Comparison of ENCODE assay signal across 1 cellular context in genomic region chr9:95923794-95924193, GRCh38.
A peak's percentile ranks its signal among the peaks of the same experiment; 100 is the strongest.
TF ChIP-seq lines count a peak whose summit lies in the region.

No MANE protein-coding gene starts in this region.

TF ChIP-seq in HepG2, 621 proteins besides CTCF, POLR2A, EP300 and RAD21 (continued from another document and continues in another):
- no peak for TF ChIP-seq ZNF318 (CRISPR knock-in tag; IDR thresholded peaks at IDR 0.05)
- no peak for TF ChIP-seq ARNT2 (CRISPR knock-in tag; IDR thresholded peaks at IDR 0.05; ENCODE audit: low read depth)
- no peak for TF ChIP-seq SOX13 (IDR thresholded peaks at IDR 0.05)
- peak in 1 of 2 experiments; percentile 52; a peak in 1 of 4 replicates for TF ChIP-seq SOX13 (CRISPR knock-in tag; conservative IDR thresholded peaks at IDR 0.05 in 1 of 2, IDR thresholded peaks at IDR 0.05 in 1 of 2)
- no peak for TF ChIP-seq ZNF207 (IDR thresholded peaks at IDR 0.05; ENCODE audit: borderline replicate concordance)
- no peak for TF ChIP-seq ZNF30 (CRISPR knock-in tag; IDR thresholded peaks at IDR 0.05)
- no peak for TF ChIP-seq ZBTB4 (CRISPR knock-in tag; IDR thresholded peaks at IDR 0.05; ENCODE audit: borderline replicate concordance)
- no peak for TF ChIP-seq TBL1XR1 (IDR thresholded peaks at IDR 0.05; ENCODE audit: borderline replicate concordance, low read length, partially characterized antibody)
- no peak for TF ChIP-seq SMAD1 (CRISPR knock-in tag; IDR thresholded peaks at IDR 0.05; ENCODE audit: borderline replicate concordance, low read depth)
- TF ChIP-seq MATR3 (CRISPR knock-in tag; IDR thresholded peaks at IDR 0.05) = no peak
- no peak for TF ChIP-seq ZNF878 (CRISPR knock-in tag; IDR thresholded peaks at IDR 0.05)
- no peak for TF ChIP-seq ELF1 (CRISPR knock-in tag; IDR thresholded peaks at IDR 0.05)
- TF ChIP-seq SRF (IDR thresholded peaks at IDR 0.05; ENCODE audit: low read depth, low read length) = no peak
- peak; percentile 99 for TF ChIP-seq ZNF652 (CRISPR knock-in tag; IDR thresholded peaks at IDR 0.05; ENCODE audit: borderline replicate concordance, low read depth)
- TF ChIP-seq ZSCAN29 (CRISPR knock-in tag; conservative IDR thresholded peaks at IDR 0.05) = no peak
- no peak for TF ChIP-seq PRMT3 (CRISPR knock-in tag; IDR thresholded peaks at IDR 0.05; ENCODE audit: borderline replicate concordance, low read depth)
- no peak for TF ChIP-seq MYC (CRISPR knock-in tag; IDR thresholded peaks at IDR 0.05; ENCODE audit: borderline replicate concordance)
- no peak for TF ChIP-seq ZSCAN20 (CRISPR knock-in tag; IDR thresholded peaks at IDR 0.05; ENCODE audit: borderline replicate concordance)
- TF ChIP-seq ISX (CRISPR knock-in tag; conservative IDR thresholded peaks at IDR 0.05) = no peak
- no peak for TF ChIP-seq SMARCC2 (IDR thresholded peaks at IDR 0.05)
- no peak for TF ChIP-seq PAF1 (CRISPR knock-in tag; IDR thresholded peaks at IDR 0.05)
- TF ChIP-seq NR2F6 (IDR thresholded peaks at IDR 0.05) = peak; percentile 79
- peak; percentile 92 for TF ChIP-seq NR2F6 (CRISPR knock-in tag; IDR thresholded peaks at IDR 0.05)
- TF ChIP-seq ZNF639 (CRISPR knock-in tag; conservative IDR thresholded peaks at IDR 0.05) = no peak
- TF ChIP-seq GTF2F1 (IDR thresholded peaks at IDR 0.05; ENCODE audit: low read length) = no peak
- TF ChIP-seq ZNF7 (CRISPR knock-in tag; IDR thresholded peaks at IDR 0.05) = no peak
- no peak for TF ChIP-seq TFE3 (CRISPR knock-in tag; IDR thresholded peaks at IDR 0.05)
- TF ChIP-seq SOX5 (CRISPR knock-in tag; IDR thresholded peaks at IDR 0.05; ENCODE audit: borderline replicate concordance) = peak; percentile 57; the same call in 1 of the 2 replicates
- no peak for TF ChIP-seq ZBTB46 (CRISPR knock-in tag; IDR thresholded peaks at IDR 0.05; ENCODE audit: borderline replicate concordance)
- no peak for TF ChIP-seq ZFYVE20 (CRISPR knock-in tag; IDR thresholded peaks at IDR 0.05; ENCODE audit: borderline replicate concordance, low read depth)
- no peak for TF ChIP-seq ATAD3A (CRISPR knock-in tag; IDR thresholded peaks at IDR 0.05)
- peak in 1 of 2 experiments; percentile 48; a peak in 2 of 4 replicates for TF ChIP-seq ATF4 (CRISPR knock-in tag; IDR thresholded peaks at IDR 0.05)
- no peak for TF ChIP-seq ZSCAN22 (CRISPR knock-in tag; IDR thresholded peaks at IDR 0.05)
- TF ChIP-seq ZNF296 (CRISPR knock-in tag; conservative IDR thresholded peaks at IDR 0.05) = no peak
- no peak for TF ChIP-seq MAZ (IDR thresholded peaks at IDR 0.05; ENCODE audit: borderline replicate concordance, low read depth, low read length)
- no peak for TF ChIP-seq MAZ (CRISPR knock-in tag; IDR thresholded peaks at IDR 0.05; ENCODE audit: low read depth)
- TF ChIP-seq NR1H2 (CRISPR knock-in tag; IDR thresholded peaks at IDR 0.05; ENCODE audit: borderline replicate concordance, low read depth) = no peak
- no peak for TF ChIP-seq ZMYM3 (CRISPR knock-in tag; IDR thresholded peaks at IDR 0.05)
- no peak for TF ChIP-seq ZNF333 (CRISPR knock-in tag; IDR thresholded peaks at IDR 0.05; ENCODE audit: borderline replicate concordance)
- TF ChIP-seq JARID2 (CRISPR knock-in tag; IDR thresholded peaks at IDR 0.05; ENCODE audit: insufficient replicate concordance) = no peak
- TF ChIP-seq MLLT10 (CRISPR knock-in tag; IDR thresholded peaks at IDR 0.05) = no peak
- TF ChIP-seq SSRP1 (CRISPR knock-in tag; IDR thresholded peaks at IDR 0.05) = no peak
- TF ChIP-seq MBD4 (IDR thresholded peaks at IDR 0.05; ENCODE audit: borderline replicate concordance, low read length) = no peak
